6 cellular contexts compared by ENCODE assay signal in the genomic region with DNA sequence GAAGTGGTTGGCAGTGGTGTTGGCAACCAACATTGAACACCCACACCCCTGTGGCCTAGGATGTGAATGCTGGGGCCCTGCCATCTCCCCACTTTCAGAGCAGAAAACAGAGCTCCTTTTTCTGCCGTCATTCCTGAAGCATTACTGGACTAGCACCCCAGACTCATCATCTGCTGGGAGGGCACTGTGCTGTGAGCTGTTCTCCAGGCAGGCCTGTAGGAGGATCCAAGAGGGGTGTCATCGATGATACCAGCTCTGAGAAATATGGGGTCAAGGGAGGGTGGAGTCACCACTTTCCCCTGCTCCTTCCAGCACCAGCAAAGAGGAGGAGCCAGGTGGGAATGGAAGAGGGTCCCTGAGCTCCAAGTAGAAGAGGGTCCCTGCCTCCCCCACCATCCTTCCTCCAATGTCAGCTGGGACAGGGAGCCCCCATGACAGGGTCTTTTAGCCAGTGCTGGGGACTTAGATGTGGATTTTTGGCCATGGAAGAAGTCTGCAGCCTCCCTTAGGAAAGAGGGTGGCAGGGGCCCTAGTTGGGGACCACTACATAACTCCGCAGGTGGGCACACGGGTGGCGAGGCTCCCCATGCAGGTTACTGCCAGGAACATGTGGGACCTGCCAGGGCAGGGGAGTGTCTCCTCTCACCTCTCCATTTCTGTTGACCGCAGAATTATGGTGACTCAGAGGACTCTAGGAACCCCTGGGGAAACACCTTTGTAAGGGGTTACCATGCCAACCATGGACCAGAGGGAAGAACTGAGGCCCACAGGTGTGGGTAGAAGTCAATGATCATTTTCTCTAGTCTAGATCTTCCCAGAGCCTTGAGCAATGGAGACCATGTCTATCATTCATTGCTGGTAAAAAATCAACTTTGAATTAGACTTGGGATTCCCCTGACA.
DNase-seq lines count a peak whose midpoint lies in the region; TF ChIP-seq lines count a peak whose summit lies in the region.
"Not testable (repeated sequence)": the region's sequence is repeated elsewhere in the genome, so short reads cannot be mapped to it uniquely, and the experiment has no call there.

No MANE protein-coding gene starts in this region.

- CTCF ChIA-PET in activated naive CD4-positive, alpha-beta T cell treated with anti-CD3 and anti-CD28 coated beads, Interleukin-2, amount 10 ng/mL, durations not matched to agents 7 days and 5 days (lab: Charles Lee): interaction anchor here (0.6 to 1.5 kb wide), 4 partner anchors 9 to 250 kb away, joined by 3 to 4 read pairs (median 3); no protein-coding TSS in a partner anchor

- not testable (repeated sequence) for H3K4me1 Mint-ChIP-seq in activated naive CD4-positive, alpha-beta T cell treated with anti-CD3 and anti-CD28 coated beads, Interleukin-2, amount 10 ng/mL, durations not matched to agents 7 days and 5 days

- H3K36me3 Mint-ChIP-seq in activated naive CD4-positive, alpha-beta T cell treated with anti-CD3 and anti-CD28 coated beads, Interleukin-2, amount 10 ng/mL, durations not matched to agents 7 days and 5 days: not testable (repeated sequence)

- in situ Hi-C loops in GM13977 (cut with MboI; ENCODE audit: low pct_unique_long_range_greater_than_20kb, low sequenced_read_pairs, unreplicated experiment): not testable (repeated sequence)

- H3K4me3 Mint-ChIP-seq in activated naive CD4-positive, alpha-beta T cell treated with anti-CD3 and anti-CD28 coated beads, Interleukin-2, amount 10 ng/mL, durations not matched to agents 7 days and 5 days: not testable (repeated sequence)

- DNase-seq in GM13977 (ENCODE audit: low spot score) (peak; percentile 34), NCI-H748 (lab: John Stamatoyannopoulos, UW; ENCODE audit: unreplicated experiment) (peak; percentile 14), iris pigment epithelial cell (ENCODE audit: low read depth) (peak; percentile 4)
- DNase-seq in activated CD4-positive, alpha-beta T cell treated with anti-CD3 and anti-CD28 coated beads for 48 hours: peak; percentile 46
- DNase-seq in activated naive CD4-positive, alpha-beta T cell treated with anti-CD3 and anti-CD28 coated beads, Interleukin-2, amount 10 ng/mL, durations not matched to agents 7 days and 5 days: peak; percentile 21
- DNase-seq in stimulated activated CD8-positive, alpha-beta memory T cell treated with anti-CD3 and anti-CD28 coated beads, Interleukin-4, amount 100 ng/mL, for 48 hours: peak; percentile 41

- peaks cover 66% of the 10 kb centered on the region for H3K27me3 Mint-ChIP-seq in activated naive CD4-positive, alpha-beta T cell treated with anti-CD3 and anti-CD28 coated beads, Interleukin-2, amount 10 ng/mL, durations not matched to agents 7 days and 5 days

- not testable (repeated sequence) for H3K27ac Mint-ChIP-seq in activated naive CD4-positive, alpha-beta T cell treated with anti-CD3 and anti-CD28 coated beads, Interleukin-2, amount 10 ng/mL, durations not matched to agents 7 days and 5 days

- TF ChIP-seq CTCF in GM13977 (IDR thresholded peaks at IDR 0.05; ENCODE audit: extremely low read depth, insufficient read depth, missing control alignments): not testable (repeated sequence)

- not testable (repeated sequence) for H3K9me3 Mint-ChIP-seq in activated naive CD4-positive, alpha-beta T cell treated with anti-CD3 and anti-CD28 coated beads, Interleukin-2, amount 10 ng/mL, durations not matched to agents 7 days and 5 days

Comparison
In these comparisons a context has a peak if more than half of its experiments do, and no peak if none do; other contexts are left out.
1. Peak in every context shown above with its lines: DNase-seq.